9 cellular contexts compared by ENCODE assay signal in genomic region chr5:109692852-109693251, GRCh38. TPM values are rescaled to one million over a fixed set of nuclear protein-coding genes. Genes with fewer than 3 reads are reported as not detected.
DNase-seq lines count a peak whose midpoint lies in the region; ATAC-seq and TF ChIP-seq lines count a peak whose summit lies in the region.
"Had no signal": no experiment of that assay in that cellular context is flagged by ENCODE, and none has a peak within 500 bp of the region (broad histone marks: within the 10 kb centered on the region; RNA-seq: fewer than 3 reads in every experiment).

No MANE protein-coding gene starts in this region.

- H3K9me3 ChIP-seq in DND-41 (ENCODE audit: insufficient read depth, low read length, severe bottlenecking) (no peaks in the 10 kb centered on the region), OCI-LY1 (ENCODE audit: low read length) (0 out of 2 replicates have a peak, but pooled peaks cover 4% of the 10 kb centered on the region), endodermal cell (ENCODE audit: control insufficient read depth, low read length) (peaks cover 10% of the 10 kb centered on the region), gastrocnemius medialis (no peaks in the 10 kb centered on the region)
- H3K9me3 ChIP-seq: SJCRH30 had no signal

- H2AFZ ChIP-seq in DND-41 (ENCODE audit: low read depth, low read length), result no peak overlapping the region
- no peak overlapping the region for H2AFZ ChIP-seq in OCI-LY1 (ENCODE audit: low read length)

- H3K4me1 Mint-ChIP-seq in endodermal cell, result peaks cover 61% of the 10 kb centered on the region

- H3K4me3 ChIP-seq in DND-41 (ENCODE audit: low read depth in 1 of 2, low read length in 2 of 2), result peak overlapping the region in 1 of 2 experiments; percentile 92; a peak in 2 of 4 replicates
- H3K4me3 ChIP-seq in OCI-LY1 (ENCODE audit: low read depth, low read length, poor library complexity, severe bottlenecking), result peak overlapping the region; percentile 98
- H3K4me3 ChIP-seq in endodermal cell (ENCODE audit: low read length), result peak overlapping the region; percentile 26
- H3K4me3 ChIP-seq in gastrocnemius medialis, result peak overlapping the region in 3 of 4 donors; percentile 31 to 88 (median 38)
- H3K4me3 ChIP-seq in H7 (ENCODE audit: insufficient read depth, low read depth, low read length), result no peak overlapping the region
- H3K4me3 ChIP-seq: SJCRH30 had no signal

- peak overlapping the region; percentile 4; the same call in 1 of the 2 replicates for H3K27ac ChIP-seq in DND-41 (ENCODE audit: low read length)
- H3K27ac ChIP-seq in OCI-LY1 (ENCODE audit: low read depth, low read length, poor library complexity, severe bottlenecking), result no peak overlapping the region
- H3K27ac ChIP-seq in endodermal cell (ENCODE audit: low read depth, low read length), result no peak overlapping the region
- H3K27ac ChIP-seq in gastrocnemius medialis, result peak overlapping the region; percentile 94 to 99 (median 98)
- H3K27ac ChIP-seq: SJCRH30 had no signal

- H3K27me3 Mint-ChIP-seq in endodermal cell (ENCODE audit: insufficient read depth), result peaks cover 7% of the 10 kb centered on the region

- H4K20me1 ChIP-seq in DND-41 (ENCODE audit: insufficient read depth, low read length), result peaks cover 47% of the 10 kb centered on the region
- no peaks in the 10 kb centered on the region for H4K20me1 ChIP-seq in OCI-LY1 (ENCODE audit: insufficient read depth, low read length)

- no peaks in the 10 kb centered on the region for H3F3A ChIP-seq in OCI-LY1 (ENCODE audit: insufficient read depth, low read length)

- H3K4me3 Mint-ChIP-seq in endodermal cell, result peak overlapping the region; percentile 80

- in situ Hi-C loops in gastrocnemius medialis (cut with MboI; ENCODE audit: low sequenced_read_pairs in 4 of 4), result loop anchor here in 2 of 4 donors (10.0 to 25.0 kb wide), 2 partner anchors 72 to 956 kb away; partner anchors contain the start of gene FER (in 1 of the 2)

- H3K27ac Mint-ChIP-seq in endodermal cell, result no peak overlapping the region

- TF ChIP-seq CTCF in DND-41 (IDR thresholded peaks at IDR 0.05; ENCODE audit: borderline replicate concordance, extremely low read depth, low read length, poor library complexity, severe bottlenecking) (no peak), OCI-LY1 (IDR thresholded peaks at IDR 0.05; ENCODE audit: low read length) (no peak), endodermal cell (conservative IDR thresholded peaks at IDR 0.05) (no peak), gastrocnemius medialis (IDR thresholded peaks at IDR 0.05 in 4 of 5, conservative IDR thresholded peaks at IDR 0.05 in 1 of 5) (no peak)

- H3K9ac ChIP-seq in DND-41 (ENCODE audit: low read depth, low read length), result 0 out of 2 replicates have a peak overlapping the region, but pooled peaks have one; percentile 19
- no peak overlapping the region for H3K9ac ChIP-seq in OCI-LY1 (ENCODE audit: low read length)
- H3K9ac ChIP-seq in endodermal cell (ENCODE audit: extremely low read depth, low read length, poor library complexity, severe bottlenecking), result no peak overlapping the region

- H3K36me3 ChIP-seq in DND-41 (ENCODE audit: insufficient read depth, low read length) (peaks cover under 1% of the 10 kb centered on the region; the same call in 1 of the 2 replicates), OCI-LY1 (ENCODE audit: insufficient read depth, low read length) (peaks cover 22% of the 10 kb centered on the region), endodermal cell (ENCODE audit: control insufficient read depth, insufficient read depth, low read length) (no peaks in the 10 kb centered on the region), gastrocnemius medialis (no peaks in the 10 kb centered on the region), H7 (replicated peaks; ENCODE audit: control insufficient read depth, insufficient read depth, low read length) (no peaks in the 10 kb centered on the region)
- H3K36me3 ChIP-seq: SJCRH30 had no signal

- no peaks in the 10 kb centered on the region for H3K9me2 ChIP-seq in OCI-LY1 (ENCODE audit: low read depth, low read length)

- no peak for ATAC-seq in DND-41 (ENCODE audit: insufficient read depth, low read depth)
- no peak for ATAC-seq in gastrocnemius medialis

- H3K36me3 Mint-ChIP-seq in endodermal cell (ENCODE audit: low read depth), result no peaks in the 10 kb centered on the region

- DNase-seq in DND-41 (no peak), endodermal cell (peak; percentile 65), gastrocnemius medialis (peak in 1 of 2 donors; percentile 54), SHP77 (lab: John Stamatoyannopoulos, UW) (no peak), EL (no peak), H7 (no peak), SK-N-DZ (ENCODE audit: low spot score) (no peak)

- H3K79me2 ChIP-seq in DND-41 (ENCODE audit: insufficient read depth, low read length) (peaks cover 79% of the 10 kb centered on the region), OCI-LY1 (ENCODE audit: insufficient read depth, low read length) (peaks cover 63% of the 10 kb centered on the region)

- peaks cover 64% of the 10 kb centered on the region for H3K4me1 ChIP-seq in DND-41 (ENCODE audit: insufficient read depth, low read length)
- peaks cover 47% of the 10 kb centered on the region for H3K4me1 ChIP-seq in OCI-LY1 (ENCODE audit: insufficient read depth, low read length, severe bottlenecking)
- H3K4me1 ChIP-seq in endodermal cell (ENCODE audit: control insufficient read depth, insufficient read depth, low read length), result no peaks in the 10 kb centered on the region
- H3K4me1 ChIP-seq in gastrocnemius medialis, result peaks cover 55 to 64% of the 10 kb centered on the region in 2 donors

- H3K4me2 ChIP-seq in DND-41 (ENCODE audit: insufficient read depth, low read length) (peak overlapping the region; percentile 74), OCI-LY1 (ENCODE audit: low read length) (peak overlapping the region; percentile 45)

- H3K27me3 ChIP-seq in DND-41 (ENCODE audit: insufficient read depth, low read length, poor library complexity) (no peaks in the 10 kb centered on the region), OCI-LY1 (ENCODE audit: insufficient read depth, low read length) (no peaks in the 10 kb centered on the region), endodermal cell (ENCODE audit: control insufficient read depth, insufficient read depth, low read length, poor library complexity, severe bottlenecking) (no peaks in the 10 kb centered on the region), gastrocnemius medialis (no peaks in the 10 kb centered on the region), H7 (ENCODE audit: control insufficient read depth, insufficient read depth, low read length) (no peaks in the 10 kb centered on the region)
- H3K27me3 ChIP-seq: SJCRH30 had no signal

- 60 to 85% methylated on average over 3 to 4 of the region's 4 CpGs for WGBS in endodermal cell (ENCODE audit: insufficient coverage in 1 of 2, insufficient read length in 1 of 2), 2 experiments

- no peak for TF ChIP-seq POLR2A in gastrocnemius medialis (IDR thresholded peaks at IDR 0.05)

- H3K9me3 Mint-ChIP-seq in endodermal cell, result peaks cover 12% of the 10 kb centered on the region

- intact Hi-C loops in gastrocnemius medialis (cut with DNase I; ENCODE audit: low total_unique reads), result loop anchor here (5.0 to 10.0 kb wide), 3 partner anchors 946 to 1308 kb away; partner anchors contain the start of genes FBXL17, FER and SLC25A46

RNA-seq across cellular contexts. Expression of gene MAN2A1, which starts 3.1 kb away (rescaled TPM):
- total RNA-seq in endodermal cell (10 to 100 TPM; 60.7 to 62.1 TPM), gastrocnemius medialis (10 to 100 TPM; 15.0 to 28.6 (median 19.8) TPM)
- polyA plus RNA-seq in endodermal cell (2013, experiment 1 of 2), result 38.4 TPM
- 39.0 TPM for polyA plus RNA-seq in endodermal cell (2013, experiment 2 of 2)
- 53.5 and 70.3 TPM in 2 replicates for total RNA-seq in H7 (2014; rRNA removed; shearing (Covaris generic))
- 11.3 and 16.4 TPM in 2 replicates for polyA plus RNA-seq in SK-N-DZ (2014; cell fraction: cytosol; rRNA removed)
- polyA plus RNA-seq in SK-N-DZ (2014; cell fraction: nucleus; rRNA removed), result 30.4 and 38.8 TPM in 2 replicates

Comparison
In these comparisons a context has a peak if more than half of its experiments do, and no peak if none do; other contexts are left out.
1. H3K27ac ChIP-seq: peak in DND-41 (single experiment) and gastrocnemius medialis (4 of 4); none in OCI-LY1 (single experiment) and endodermal cell (single experiment).